Comparison of ENCODE assay signal across 17 cellular contexts in the genomic region with DNA sequence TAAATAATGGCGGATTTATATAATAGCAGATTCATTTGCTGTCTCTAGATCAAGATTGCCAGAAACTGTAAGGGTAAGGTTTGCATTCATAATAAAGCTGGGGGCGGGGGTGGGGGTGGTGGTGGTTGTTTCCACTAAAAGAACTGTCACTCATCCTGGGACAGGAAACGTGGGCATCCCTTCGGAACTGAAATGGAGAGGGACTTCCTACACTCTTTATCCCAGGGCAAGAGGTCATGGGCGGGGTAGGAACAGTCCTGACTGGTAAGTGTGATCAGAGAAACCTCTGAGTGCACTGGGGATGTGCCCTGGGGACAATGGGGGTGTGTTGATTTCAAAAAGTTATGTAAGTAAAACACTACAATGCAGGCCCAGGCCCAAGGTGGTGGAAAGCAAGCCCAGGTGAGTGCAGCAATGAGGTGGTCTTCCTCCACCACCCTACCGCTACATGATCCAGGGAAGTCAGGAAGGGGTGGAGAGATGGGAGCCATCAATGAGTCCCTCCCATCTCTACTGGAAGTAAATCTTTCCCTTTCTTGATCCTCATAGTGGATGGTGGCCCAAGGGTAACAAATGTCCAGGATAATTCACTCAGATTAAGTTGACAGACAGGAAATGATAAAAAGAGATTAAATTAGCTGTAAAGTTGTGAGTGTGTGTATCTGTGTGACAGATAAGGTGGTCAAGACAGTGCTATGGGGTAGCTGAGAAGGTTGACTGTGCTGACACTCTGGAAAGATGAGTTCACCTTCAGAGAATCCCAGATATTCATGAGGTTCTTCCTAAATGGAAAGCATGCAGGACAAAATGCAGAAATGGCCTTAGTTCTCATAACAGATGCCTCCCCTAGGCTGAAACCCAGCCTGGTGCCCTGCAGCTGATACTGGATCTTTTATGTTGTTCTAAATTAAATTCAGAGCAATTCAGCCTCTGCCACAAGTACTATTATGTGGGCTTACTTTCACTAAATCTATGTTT.
DNase-seq lines count a peak whose midpoint lies in the region; ATAC-seq and TF ChIP-seq lines count a peak whose summit lies in the region.
"Had no signal": no experiment of that assay in that cellular context is flagged by ENCODE, and none has a peak within 500 bp of the region (broad histone marks: within the 10 kb centered on the region; RNA-seq: fewer than 3 reads in every experiment).

No MANE protein-coding gene starts in this region.

- H3K4me1 ChIP-seq in GM23248 (ENCODE audit: insufficient read depth) = peaks cover 15% of the 10 kb centered on the region
- H3K4me1 ChIP-seq in smooth muscle cell (ENCODE audit: low read depth) = no peaks in the 10 kb centered on the region
- no peaks in the 10 kb centered on the region for H3K4me1 ChIP-seq in heart right ventricle
- H3K4me1 ChIP-seq: HAP-1 had no signal

- H3K4me2 ChIP-seq in GM23248 (ENCODE audit: unreplicated experiment) = no peak overlapping the region
- H3K4me2 ChIP-seq in smooth muscle cell = peak overlapping the region; percentile 52

- TF ChIP-seq CTCF in smooth muscle cell (IDR thresholded peaks at IDR 0.05; ENCODE audit: borderline replicate concordance, insufficient read depth, poor library complexity, severe bottlenecking) = no peak
- no peak for TF ChIP-seq CTCF in heart right ventricle (IDR thresholded peaks at IDR 0.05)
- TF ChIP-seq CTCF in WERI-Rb-1 (IDR thresholded peaks at IDR 0.05; ENCODE audit: low read depth, low read length) = no peak

- H3K4me3 ChIP-seq in GM23248 (no peak overlapping the region), smooth muscle cell (no peak overlapping the region), heart right ventricle (no peak overlapping the region), WERI-Rb-1 (ENCODE audit: low read depth, low read length) (no peak overlapping the region)
- H3K4me3 ChIP-seq: HAP-1 had no signal

- in situ Hi-C loops in GM23248 (cut with MboI) = no loop called here

- no peaks in the 10 kb centered on the region for H3K9me2 ChIP-seq in GM23248 (ENCODE audit: insufficient read depth)

- no peak overlapping the region for H3K9ac ChIP-seq in GM23248
- H3K9ac ChIP-seq in smooth muscle cell (ENCODE audit: low read depth) = no peak overlapping the region

- no peak overlapping the region for H3K27ac ChIP-seq in GM23248
- H3K27ac ChIP-seq in smooth muscle cell (ENCODE audit: low read depth) = peak overlapping the region; percentile 44
- no peak overlapping the region for H3K27ac ChIP-seq in heart right ventricle
- H3K27ac ChIP-seq in WERI-Rb-1 = no peak overlapping the region
- H3K27ac ChIP-seq: neutrophil had no signal

- peak; percentile 81 for ATAC-seq in SK-N-SH treated with all-trans-retinoic acid at 6 μM for 48 hours
- no peak for ATAC-seq in heart right ventricle
- ATAC-seq in GM21528 (IDR thresholded peaks at IDR 0.05; ENCODE audit: low FRiP score, unreplicated experiment) = no peak

- 95 to 100% methylated on average over 6 of the region's 6 CpGs for WGBS in GM23248 (ENCODE audit: low coverage in 1 of 2, low lambda C conversion rate in 2 of 2, missing lambda C conversion rate in 2 of 2), 2 experiments
- WGBS in smooth muscle cell (ENCODE audit: low lambda C conversion rate) = 89% methylated on average over 6 of the region's 6 CpGs
- 69 to 75% methylated on average over 6 of the region's 6 CpGs for WGBS in heart right ventricle, 2 donors

- H3K9me3 ChIP-seq in GM23248 (ENCODE audit: low read depth) (no peaks in the 10 kb centered on the region), smooth muscle cell (replicated peaks; ENCODE audit: low read depth) (no peaks in the 10 kb centered on the region), heart right ventricle (no peaks in the 10 kb centered on the region), WERI-Rb-1 (ENCODE audit: severe bottlenecking) (no peaks in the 10 kb centered on the region)
- H3K9me3 ChIP-seq: HAP-1, neutrophil had no signal

- H4K20me1 ChIP-seq in GM23248 (ENCODE audit: insufficient read depth) (no peaks in the 10 kb centered on the region), smooth muscle cell (ENCODE audit: low read depth) (no peaks in the 10 kb centered on the region)

- no peaks in the 10 kb centered on the region for H3F3A ChIP-seq in GM23248 (ENCODE audit: insufficient read depth)
- no peaks in the 10 kb centered on the region for H3F3A ChIP-seq in smooth muscle cell (ENCODE audit: low read depth)

- H3K27me3 ChIP-seq in GM23248 (replicated peaks; ENCODE audit: insufficient read depth) (no peaks in the 10 kb centered on the region), smooth muscle cell (ENCODE audit: low read depth) (no peaks in the 10 kb centered on the region), heart right ventricle (peaks cover 0 to 3% (median 0%) of the 10 kb centered on the region in 7 donors), WERI-Rb-1 (ENCODE audit: insufficient read depth, low read depth, severe bottlenecking) (no peaks in the 10 kb centered on the region)
- H3K27me3 ChIP-seq: neutrophil had no signal

- peak; percentile 29 for DNase-seq in GM23248
- peak; percentile 61 for DNase-seq in islet precursor cell
- DNase-seq in smooth muscle cell (lab: John Stamatoyannopoulos, UW; ENCODE audit: unreplicated experiment) = no peak
- no peak for DNase-seq in heart right ventricle
- no peak for DNase-seq in WERI-Rb-1
- DNase-seq: activated naive CD4-positive, alpha-beta T cell treated with anti-CD3 and anti-CD28 coated beads, Interleukin-2, amount 10 ng/mL, durations not matched to agents 7 days and 5 days; activated T-cell treated with anti-CD3 and anti-CD28 coated beads, Interleukin-2, amount 50 U/mL, for 48 hours; dermis blood vessel endothelial cell; hippocampal formation; KBM-7; NCI-H1694; stimulated activated CD4-positive, alpha-beta T cell treated with anti-CD3 and anti-CD28 coated beads, Interleukin-4, amount 100 ng/mL, for 1 hour; stimulated activated naive CD4-positive, alpha-beta T cell treated with Interleukin-2 at 50 U/mL for 16 hours had no signal

- H3K79me2 ChIP-seq in GM23248 (ENCODE audit: insufficient read depth) (no peaks in the 10 kb centered on the region), smooth muscle cell (ENCODE audit: low read depth) (no peaks in the 10 kb centered on the region)

- H3K36me3 ChIP-seq in GM23248 (ENCODE audit: low read depth) = no peaks in the 10 kb centered on the region
- H3K36me3 ChIP-seq in smooth muscle cell (ENCODE audit: low read depth) = no peaks in the 10 kb centered on the region
- H3K36me3 ChIP-seq in heart right ventricle = no peaks in the 10 kb centered on the region
- no peaks in the 10 kb centered on the region for H3K36me3 ChIP-seq in WERI-Rb-1
- H3K36me3 ChIP-seq: HAP-1, neutrophil had no signal

- H2AFZ ChIP-seq in GM23248 = 0 out of 2 replicates have a peak overlapping the region, but pooled peaks have one; percentile 21
- peak overlapping the region; percentile 93 for H2AFZ ChIP-seq in smooth muscle cell (ENCODE audit: low read depth)

- intact Hi-C loops in heart right ventricle (cut with DNase I) = no loop called here

TF ChIP-seq in SK-N-SH treated with all-trans-retinoic acid at 6 μM for 48 hours, 23 proteins besides CTCF, POLR2A, EP300 and RAD21:
- TF ChIP-seq OSR1 (CRISPR knock-in tag; IDR thresholded peaks at IDR 0.05) (no peak), ZFP3 (CRISPR knock-in tag; IDR thresholded peaks at IDR 0.05) (no peak), ZFP30 (CRISPR knock-in tag; IDR thresholded peaks at IDR 0.05) (no peak), BACH2 (CRISPR knock-in tag; IDR thresholded peaks at IDR 0.05; ENCODE audit: borderline replicate concordance) (no peak), ISL1 (CRISPR knock-in tag; IDR thresholded peaks at IDR 0.05) (peak; percentile 19; the same call in 1 of the 2 replicates), CSDC2 (CRISPR knock-in tag; IDR thresholded peaks at IDR 0.05) (no peak)
TF ChIP-seq in SK-N-SH treated with all-trans-retinoic acid at 6 μM for 48 hours: peak in this region for 1.

Comparison
In these comparisons a context has a peak if more than half of its experiments do, and no peak if none do; other contexts are left out.
1. DNase-seq: peak in GM23248 (single experiment) and islet precursor cell (single experiment); none in smooth muscle cell (single experiment), heart right ventricle (0 of 2) and WERI-Rb-1 (single experiment).